Comparison of ENCODE assay signal across 1 cellular context in the genomic region with DNA sequence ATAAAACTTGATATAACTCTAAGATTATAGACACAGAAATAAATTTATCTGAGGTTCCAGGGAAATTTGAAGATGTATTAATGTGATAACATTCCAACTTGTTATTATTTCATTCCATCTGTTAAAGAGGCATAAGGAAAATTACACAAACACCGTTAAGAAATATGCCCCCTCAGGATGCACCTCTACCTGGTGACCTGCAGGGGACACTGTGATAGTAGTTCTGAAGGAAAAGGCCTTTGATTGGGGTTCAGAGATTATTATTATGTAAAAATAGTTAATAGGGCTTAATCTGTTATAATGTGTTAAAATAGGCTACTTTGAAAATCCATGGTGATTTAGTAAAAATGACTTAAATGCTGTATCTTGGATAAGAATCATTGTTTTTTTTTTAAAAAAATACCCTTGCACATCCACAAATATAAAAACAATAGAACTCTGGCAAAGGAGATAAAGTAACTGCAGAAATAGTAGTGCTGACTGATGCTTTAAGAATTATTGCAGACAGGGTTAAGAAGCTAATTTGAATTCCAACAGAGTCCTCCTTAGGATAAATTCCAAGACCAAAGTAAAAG.
TF ChIP-seq lines count a peak whose summit lies in the region.

No MANE protein-coding gene starts in this region.

TF ChIP-seq in GM12878, 131 proteins besides CTCF, POLR2A, EP300 and RAD21:
- TF ChIP-seq SMC3 (IDR thresholded peaks at IDR 0.05; ENCODE audit: borderline replicate concordance, low read length) (peak; percentile 80), ZNF274 (IDR thresholded peaks at IDR 0.05; ENCODE audit: insufficient read depth, insufficient read length) (no peak)
